ENCODE assay signal across 17 cellular contexts in genomic region chr6:13015379-13015681, GRCh38.
DNase-seq lines count a peak whose midpoint lies in the region; ATAC-seq and TF ChIP-seq lines count a peak whose summit lies in the region.
"Had no signal": no experiment of that assay in that cellular context is flagged by ENCODE, and none has a peak within 500 bp of the region (broad histone marks: within the 10 kb centered on the region; RNA-seq: fewer than 3 reads in every experiment).

No MANE protein-coding gene starts in this region.

- H2AFZ ChIP-seq in hepatocyte = no peak overlapping the region

- WGBS in hepatocyte (ENCODE audit: low lambda C conversion rate, missing lambda C conversion rate) = 48% methylated on average over 3 of the region's 3 CpGs

- peak overlapping the region in 1 of 2 donors; percentile 5 for H3K9ac ChIP-seq in stomach smooth muscle (ENCODE audit: low read length in 2 of 2)

- no peaks in the 10 kb centered on the region for H3K79me2 ChIP-seq in hepatocyte

- H3K9me2 ChIP-seq in hepatocyte (replicated peaks; ENCODE audit: insufficient read depth) = no peaks in the 10 kb centered on the region

- H3K4me3 ChIP-seq in ascending aorta = peak overlapping the region; percentile 64 to 66
- no peak overlapping the region for H3K4me3 ChIP-seq in hepatocyte
- H3K4me3 ChIP-seq in stomach smooth muscle (ENCODE audit: low read length in 2 of 2) = peak overlapping the region in 1 of 2 donors; percentile 80
- H3K4me3 ChIP-seq: SJSA1 had no signal

- TF ChIP-seq POLR2A in GM18505 (IDR thresholded peaks at IDR 0.05; ENCODE audit: borderline replicate concordance, extremely low read depth, insufficient read depth, insufficient read length) = no peak

- DNase-seq in NCI-H526 treated with DMSO at 0.1 percent for 48 hours (lab: John Stamatoyannopoulos, UW) = peak; percentile 45
- DNase-seq in ascending aorta (ENCODE audit: low spot score in 2 of 2) = no peak
- no peak for DNase-seq in hepatocyte (ENCODE audit: low spot score)
- no peak for DNase-seq in activated T-cell treated with anti-CD3 and anti-CD28 coated beads for 4 hours
- no peak for DNase-seq in effector CD8-positive, alpha-beta T cell (lab: John Stamatoyannopoulos, UW)
- no peak for DNase-seq in T-helper 1 cell
- DNase-seq: COR-L47, DMS153, NCI-H1436, NCI-H2029 treated with DMSO at 0.1 percent for 48 hours, NCI-H2171 treated with DMSO at 0.1 percent for 48 hours, NCI-H446 treated with DMSO at 0.1 percent for 48 hours, NCI-H82 had no signal

- H3K27ac ChIP-seq in ascending aorta = peak overlapping the region; percentile 74 to 75
- H3K27ac ChIP-seq in hepatocyte = no peak overlapping the region
- peak overlapping the region; percentile 58 for H3K27ac ChIP-seq in stomach smooth muscle (ENCODE audit: low read length)
- H3K27ac ChIP-seq: HL-60, SJSA1 had no signal

- no peak for ATAC-seq in GM18505 (IDR thresholded peaks at IDR 0.05; ENCODE audit: unreplicated experiment)

- intact Hi-C loops in ascending aorta (cut with DNase I) = loop anchor here (2.0 to 5.0 kb wide), 2 partner anchors 55 to 312 kb away; partner anchors contain the start of gene TBC1D7

- TF ChIP-seq CTCF in ascending aorta (IDR thresholded peaks at IDR 0.05) = no peak
- TF ChIP-seq CTCF in hepatocyte (IDR thresholded peaks at IDR 0.05; ENCODE audit: poor library complexity) = no peak

- H3K9me3 ChIP-seq in ascending aorta (no peaks in the 10 kb centered on the region), hepatocyte (ENCODE audit: low read depth) (no peaks in the 10 kb centered on the region), stomach smooth muscle (ENCODE audit: control insufficient read depth in 2 of 2, low read length in 2 of 2) (no peaks in the 10 kb centered on the region)
- H3K9me3 ChIP-seq: SJSA1 had no signal

- H3K36me3 ChIP-seq in ascending aorta = no peaks in the 10 kb centered on the region
- no peaks in the 10 kb centered on the region for H3K36me3 ChIP-seq in hepatocyte (replicated peaks; ENCODE audit: insufficient read depth, low read depth)
- H3K36me3 ChIP-seq in stomach smooth muscle (ENCODE audit: control insufficient read depth in 2 of 2, insufficient read depth in 2 of 2, low read length in 2 of 2) = no peaks in the 10 kb centered on the region
- H3K36me3 ChIP-seq: SJSA1 had no signal

- H4K20me1 ChIP-seq in hepatocyte (ENCODE audit: insufficient read depth, poor library complexity, severe bottlenecking) = no peaks in the 10 kb centered on the region

- H3K4me1 ChIP-seq in ascending aorta = peaks cover 8 to 11% of the 10 kb centered on the region in 2 donors
- H3K4me1 ChIP-seq in hepatocyte (ENCODE audit: insufficient read depth) = peaks cover 16% of the 10 kb centered on the region
- H3K4me1 ChIP-seq in stomach smooth muscle (ENCODE audit: control insufficient read depth, insufficient read depth, low read length) = peaks cover 31% of the 10 kb centered on the region
- H3K4me1 ChIP-seq: SJSA1 had no signal

- peak overlapping the region; percentile 94 for H3K4me2 ChIP-seq in hepatocyte

- H3K27me3 ChIP-seq in ascending aorta = no peaks in the 10 kb centered on the region
- H3K27me3 ChIP-seq in hepatocyte = peaks cover 62% of the 10 kb centered on the region
- H3K27me3 ChIP-seq in stomach smooth muscle (ENCODE audit: control insufficient read depth in 1 of 2, insufficient read depth in 2 of 2, low read length in 2 of 2) = peaks cover 0 to 34% of the 10 kb centered on the region in 2 donors
